1 cellular context compared by ENCODE assay signal in genomic region chr17:4500188-4500565, GRCh38.
TF ChIP-seq lines count a peak whose summit lies in the region.

No MANE protein-coding gene starts in this region.

TF ChIP-seq in H1, 55 proteins besides CTCF, POLR2A, EP300 and RAD21:
- TF ChIP-seq KDM4A (IDR thresholded peaks at IDR 0.05; ENCODE audit: low read depth, low read length, severe bottlenecking) (no peak), PHF8 (conservative IDR thresholded peaks at IDR 0.05; ENCODE audit: low read depth, low read length) (no peak), TAF1 (IDR thresholded peaks at IDR 0.05; ENCODE audit: low read depth, low read length) (no peak), ATF3 (IDR thresholded peaks at IDR 0.05; ENCODE audit: insufficient read depth, low read depth, low read length) (no peak), BACH1 (IDR thresholded peaks at IDR 0.05; ENCODE audit: low read length) (no peak), SP1 (IDR thresholded peaks at IDR 0.05; ENCODE audit: low read depth, low read length) (no peak), TCF12 (IDR thresholded peaks at IDR 0.05; ENCODE audit: low read depth, low read length) (no peak), SAP30 (IDR thresholded peaks at IDR 0.05; ENCODE audit: insufficient read depth, insufficient replicate concordance, low read length) (no peak)
